Comparison of ENCODE assay signal across 1 cellular context in the genomic region with DNA sequence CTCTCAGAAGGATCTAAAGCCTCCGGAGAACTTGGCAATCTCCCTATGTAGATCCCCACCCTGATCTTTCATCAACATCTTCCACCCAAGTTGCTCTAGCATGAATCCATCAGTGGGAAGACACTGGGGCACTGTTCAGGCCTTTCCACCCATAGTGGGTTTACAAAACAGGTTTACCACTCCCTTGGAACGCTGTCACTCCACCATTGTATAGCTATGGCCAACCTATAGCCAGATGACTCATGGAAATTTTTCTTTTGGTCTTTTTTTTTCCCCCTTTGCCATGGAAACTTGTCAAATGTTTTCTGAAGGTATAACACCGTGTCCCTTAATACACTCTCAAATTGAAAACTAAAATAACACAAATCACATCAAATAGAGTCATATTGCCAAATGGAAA.
TF ChIP-seq lines count a peak whose summit lies in the region.

No MANE protein-coding gene starts in this region.

TF ChIP-seq in GM23338, 12 proteins besides CTCF, POLR2A, EP300 and RAD21 (continued from another document):
- no peak for TF ChIP-seq STAT1 (IDR thresholded peaks at IDR 0.05; ENCODE audit: unreplicated experiment)
